In genomic region chr18:27605107-27605834, GRCh38 we compare ENCODE assay signal across 9 cellular contexts.
DNase-seq lines count a peak whose midpoint lies in the region; ATAC-seq and TF ChIP-seq lines count a peak whose summit lies in the region.
"Had no signal": no experiment of that assay in that cellular context is flagged by ENCODE, and none has a peak within 500 bp of the region (broad histone marks: within the 10 kb centered on the region; RNA-seq: fewer than 3 reads in every experiment).

No MANE protein-coding gene starts in this region.

- H3K27ac Mint-ChIP-seq in glutamatergic neuron (ENCODE audit: unreplicated experiment), result peak overlapping the region; percentile 45
- H3K27ac Mint-ChIP-seq: stimulated activated effector memory CD8-positive, alpha-beta T cell treated with anti-CD3 and anti-CD28 coated beads, Interleukin-12 subunit alpha, Interleukin-12 subunit beta, amount 100 ng/mL, for 72 hours had no signal

- H3K4me1 ChIP-seq in parathyroid adenoma, result no peaks in the 10 kb centered on the region
- no peaks in the 10 kb centered on the region for H3K4me1 ChIP-seq in effector memory CD4-positive, alpha-beta T cell (ENCODE audit: control insufficient read depth, insufficient read depth, low read length, poor library complexity, severe bottlenecking)

- DNase-seq in Caki2 (ENCODE audit: low read depth) (peak; percentile 51), NCI-H2171 (lab: John Stamatoyannopoulos, UW) (peak; percentile 70), glutamatergic neuron (peak; percentile 59)
- peak; percentile 2 to 19 for DNase-seq in activated CD4-positive, alpha-beta T cell treated with anti-CD3 and anti-CD28 coated beads, Interleukin-2, amount 50 U/mL, for 48 hours
- DNase-seq in effector memory CD4-positive, alpha-beta T cell, result no peak

- peaks cover 16% of the 10 kb centered on the region for H3K4me1 Mint-ChIP-seq in glutamatergic neuron (ENCODE audit: low read depth, unreplicated experiment)
- H3K4me1 Mint-ChIP-seq: stimulated activated effector memory CD8-positive, alpha-beta T cell treated with anti-CD3 and anti-CD28 coated beads, Interleukin-12 subunit alpha, Interleukin-12 subunit beta, amount 100 ng/mL, for 72 hours had no signal

- H3K9me3 Mint-ChIP-seq in glutamatergic neuron (ENCODE audit: unreplicated experiment), result no peaks in the 10 kb centered on the region
- H3K9me3 Mint-ChIP-seq: stimulated activated effector memory CD8-positive, alpha-beta T cell treated with anti-CD3 and anti-CD28 coated beads, Interleukin-12 subunit alpha, Interleukin-12 subunit beta, amount 100 ng/mL, for 72 hours had no signal

- in situ Hi-C loops in Caki2 (cut with HindIII; ENCODE audit: low pct_unique_long_range_greater_than_20kb, low sequenced_read_pairs), result no loop called here

- no peak overlapping the region for H3K4me3 ChIP-seq in parathyroid adenoma (ENCODE audit: low read depth, low read length)
- H3K4me3 ChIP-seq in effector memory CD4-positive, alpha-beta T cell (ENCODE audit: insufficient read depth, low read depth, low read length, poor library complexity, severe bottlenecking), result no peak overlapping the region

- H3K27me3 Mint-ChIP-seq in glutamatergic neuron (ENCODE audit: unreplicated experiment), result no peaks in the 10 kb centered on the region

- H3K9ac ChIP-seq in parathyroid adenoma, result no peak overlapping the region

- no peaks in the 10 kb centered on the region for H3K27me3 ChIP-seq in parathyroid adenoma (ENCODE audit: control insufficient read depth, insufficient read depth, low read length)
- no peaks in the 10 kb centered on the region for H3K27me3 ChIP-seq in effector memory CD4-positive, alpha-beta T cell (replicated peaks; ENCODE audit: control insufficient read depth, insufficient read depth, low read length, poor library complexity, severe bottlenecking)

- H3K79me2 ChIP-seq in parathyroid adenoma, result no peaks in the 10 kb centered on the region

- H3K9me3 ChIP-seq in parathyroid adenoma (ENCODE audit: control insufficient read depth, low read length), result no peaks in the 10 kb centered on the region
- no peaks in the 10 kb centered on the region for H3K9me3 ChIP-seq in effector memory CD4-positive, alpha-beta T cell (ENCODE audit: control insufficient read depth, low read length)

- ATAC-seq in GM19035 (IDR thresholded peaks at IDR 0.05; ENCODE audit: unreplicated experiment), result peak; percentile 83
- ATAC-seq in HG03196 (IDR thresholded peaks at IDR 0.05; ENCODE audit: unreplicated experiment), result peak; percentile 73
- ATAC-seq: stimulated activated effector memory CD8-positive, alpha-beta T cell treated with anti-CD3 and anti-CD28 coated beads, Interleukin-12 subunit alpha, Interleukin-12 subunit beta, amount 100 ng/mL, for 72 hours had no signal

- H3K4me2 ChIP-seq in parathyroid adenoma (ENCODE audit: low read length), result no peak overlapping the region

- H3K36me3 Mint-ChIP-seq in glutamatergic neuron (ENCODE audit: unreplicated experiment), result no peaks in the 10 kb centered on the region
- H3K36me3 Mint-ChIP-seq: stimulated activated effector memory CD8-positive, alpha-beta T cell treated with anti-CD3 and anti-CD28 coated beads, Interleukin-12 subunit alpha, Interleukin-12 subunit beta, amount 100 ng/mL, for 72 hours had no signal

- no peak overlapping the region for H3K4me3 Mint-ChIP-seq in glutamatergic neuron (ENCODE audit: unreplicated experiment)
- H3K4me3 Mint-ChIP-seq: stimulated activated effector memory CD8-positive, alpha-beta T cell treated with anti-CD3 and anti-CD28 coated beads, Interleukin-12 subunit alpha, Interleukin-12 subunit beta, amount 100 ng/mL, for 72 hours had no signal

- H3K36me3 ChIP-seq in parathyroid adenoma (ENCODE audit: control insufficient read depth, insufficient read depth, low read length), result no peaks in the 10 kb centered on the region
- H3K36me3 ChIP-seq in effector memory CD4-positive, alpha-beta T cell (ENCODE audit: control insufficient read depth, insufficient read depth, low read length), result no peaks in the 10 kb centered on the region

- no peak overlapping the region for H3K27ac ChIP-seq in parathyroid adenoma
- no peak overlapping the region for H3K27ac ChIP-seq in effector memory CD4-positive, alpha-beta T cell (ENCODE audit: insufficient read depth, low read length, poor library complexity, severe bottlenecking)

- no peak overlapping the region for H2AFZ ChIP-seq in parathyroid adenoma

- peak; percentile 89 for TF ChIP-seq CTCF in glutamatergic neuron (IDR thresholded peaks at IDR 0.05; ENCODE audit: partially characterized antibody, unreplicated experiment)
- peak; percentile 84 for TF ChIP-seq CTCF in parathyroid adenoma (IDR thresholded peaks at IDR 0.05)

Comparison
In these comparisons a context has a peak if more than half of its experiments do, and no peak if none do; other contexts are left out.
1. DNase-seq: peak in Caki2 (single experiment), NCI-H2171 (single experiment), activated CD4-positive, alpha-beta T cell treated with anti-CD3 and anti-CD28 coated beads, Interleukin-2, amount 50 U/mL, for 48 hours (2 of 2) and glutamatergic neuron (single experiment); none in effector memory CD4-positive, alpha-beta T cell (0 of 3).